ENCODE assay signal across 12 cellular contexts in the genomic region with DNA sequence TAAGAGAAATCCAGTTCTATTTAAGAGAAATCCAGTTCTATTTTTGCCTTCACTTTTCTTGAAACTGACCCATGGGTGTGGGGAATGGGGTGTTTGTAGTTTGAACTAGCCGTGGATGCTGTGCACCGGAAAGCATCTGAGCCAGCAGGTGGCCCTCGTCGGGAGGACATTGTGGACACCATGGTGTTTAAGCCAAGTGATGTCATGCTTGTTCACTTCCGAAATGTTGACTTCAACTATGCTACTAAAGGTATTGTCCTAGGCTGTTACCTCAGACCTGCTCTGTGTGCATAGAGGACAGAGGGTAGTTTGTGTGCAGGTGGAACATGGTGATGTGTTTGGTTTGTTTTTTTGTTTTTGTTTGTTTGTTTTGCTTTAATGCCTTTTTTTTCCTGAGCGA. TPM values are rescaled to one million over a fixed set of nuclear protein-coding genes. Genes with fewer than 3 reads are reported as not detected.
DNase-seq lines count a peak whose midpoint lies in the region; ATAC-seq and TF ChIP-seq lines count a peak whose summit lies in the region.
"Had no signal": no experiment of that assay in that cellular context is flagged by ENCODE, and none has a peak within 500 bp of the region (broad histone marks: within the 10 kb centered on the region; RNA-seq: fewer than 3 reads in every experiment).

No MANE protein-coding gene starts in this region.

- DNase-seq in DMS53 (lab: John Stamatoyannopoulos, UW) = peak; percentile 31
- no peak for DNase-seq in DMS53 treated with DMSO at 0.1 percent for 48 hours (lab: John Stamatoyannopoulos, UW; ENCODE audit: unreplicated experiment)
- DNase-seq in PC-3 = peak; percentile 57
- DNase-seq in SIG-M5 treated with dmso at 0.1 percent for 504 hours (lab: John Stamatoyannopoulos, UW; ENCODE audit: unreplicated experiment) = no peak
- no peak for DNase-seq in DMS 273 (lab: John Stamatoyannopoulos, UW; ENCODE audit: unreplicated experiment)
- DNase-seq: NCI-H2029 treated with DMSO at 0.1 percent for 48 hours had no signal

- H3K4me3 ChIP-seq in PC-3 (ENCODE audit: low read length) = peak overlapping the region; percentile 96; the same call in 1 of the 2 replicates
- peak overlapping the region; percentile 70 for H3K4me3 ChIP-seq in neural cell (ENCODE audit: low read length)
- H3K4me3 ChIP-seq: esophagus muscularis mucosa, thoracic aorta had no signal

- H3K27ac Mint-ChIP-seq in dendritic cell treated with granulocyte-macrophage colony-stimulating factor and Interleukin-4, amounts not matched to agents 40 ng/mL and 50 ng/mL, for 4 days = peak overlapping the region; percentile 33

- peaks cover 27% of the 10 kb centered on the region for H4K20me1 ChIP-seq in PC-3 (ENCODE audit: low read length)
- peaks cover 9% of the 10 kb centered on the region for H4K20me1 ChIP-seq in neural cell (ENCODE audit: insufficient read depth)

- TF ChIP-seq EP300 in neural cell (conservative IDR thresholded peaks at IDR 0.05; ENCODE audit: poor library complexity, severe bottlenecking) = no peak

- H3K36me3 ChIP-seq in PC-3 (ENCODE audit: low read depth, low read length) (peaks cover 49% of the 10 kb centered on the region), neural cell (ENCODE audit: insufficient read depth, low read length) (peaks cover 5% of the 10 kb centered on the region)

- H3K9me2 ChIP-seq in PC-3 (replicated peaks; ENCODE audit: low read length) (no peaks in the 10 kb centered on the region), neural cell (ENCODE audit: insufficient read depth, low read length) (no peaks in the 10 kb centered on the region)

- TF ChIP-seq RAD21 in neural cell (conservative IDR thresholded peaks at IDR 0.05) = no peak

- H3K9me3 Mint-ChIP-seq in dendritic cell treated with granulocyte-macrophage colony-stimulating factor and Interleukin-4, amounts not matched to agents 40 ng/mL and 50 ng/mL, for 4 days = no peaks in the 10 kb centered on the region

- H3K4me2 ChIP-seq in PC-3 (ENCODE audit: low read length) (peak overlapping the region; percentile 96; the same call in 1 of the 2 replicates), neural cell (ENCODE audit: low read length) (peak overlapping the region; percentile 83)

- H3F3A ChIP-seq in PC-3 (ENCODE audit: low read length, unreplicated experiment) (no peaks in the 10 kb centered on the region), neural cell (ENCODE audit: insufficient read depth, low read length, poor library complexity, severe bottlenecking) (peaks cover 5% of the 10 kb centered on the region)

- no peak overlapping the region for H3K4me3 Mint-ChIP-seq in dendritic cell treated with granulocyte-macrophage colony-stimulating factor and Interleukin-4, amounts not matched to agents 40 ng/mL and 50 ng/mL, for 4 days

- intact Hi-C loops in PC-3 (cut with micrococcal nuclease) = no loop called here
- intact Hi-C loops in dendritic cell treated with granulocyte-macrophage colony-stimulating factor and Interleukin-4, amounts not matched to agents 40 ng/mL and 50 ng/mL, for 4 days (cut with micrococcal nuclease) = no loop called here

- H3K27me3 Mint-ChIP-seq in dendritic cell treated with granulocyte-macrophage colony-stimulating factor and Interleukin-4, amounts not matched to agents 40 ng/mL and 50 ng/mL, for 4 days = no peaks in the 10 kb centered on the region

- peaks cover 22% of the 10 kb centered on the region for H3K4me1 ChIP-seq in PC-3 (ENCODE audit: insufficient read depth, low read length)

- POLR2A ChIA-PET in PC-3 (lab: Charles Lee; ENCODE audit: unreplicated experiment) = no interaction called here

- H3K27me3 ChIP-seq in PC-3 (ENCODE audit: low read length) = no peaks in the 10 kb centered on the region
- H3K27me3 ChIP-seq in neural cell (ENCODE audit: insufficient read depth, low read depth, low read length) = no peaks in the 10 kb centered on the region
- H3K27me3 ChIP-seq: esophagus muscularis mucosa had no signal

- peaks cover 74% of the 10 kb centered on the region for H3K36me3 Mint-ChIP-seq in dendritic cell treated with granulocyte-macrophage colony-stimulating factor and Interleukin-4, amounts not matched to agents 40 ng/mL and 50 ng/mL, for 4 days (ENCODE audit: low read depth)

- H3K4me1 Mint-ChIP-seq in dendritic cell treated with granulocyte-macrophage colony-stimulating factor and Interleukin-4, amounts not matched to agents 40 ng/mL and 50 ng/mL, for 4 days (ENCODE audit: low read depth) = peaks cover 28% of the 10 kb centered on the region

- peak; percentile 48 for TF ChIP-seq CTCF in PC-3 (conservative IDR thresholded peaks at IDR 0.05; ENCODE audit: low read depth, low read length)
- no peak for TF ChIP-seq CTCF in neural cell (IDR thresholded peaks at IDR 0.05; ENCODE audit: poor library complexity, severe bottlenecking)

- H3K9me3 ChIP-seq in PC-3 (ENCODE audit: low read length) = no peaks in the 10 kb centered on the region
- no peaks in the 10 kb centered on the region for H3K9me3 ChIP-seq in neural cell (ENCODE audit: low read length)
- H3K9me3 ChIP-seq: thoracic aorta had no signal

- H3K79me2 ChIP-seq in PC-3 (ENCODE audit: low read length) (peaks cover 58% of the 10 kb centered on the region), neural cell (replicated peaks; ENCODE audit: insufficient read depth, low read length) (peaks cover 50% of the 10 kb centered on the region)

- H2AFZ ChIP-seq in PC-3 (ENCODE audit: low read length) (no peak overlapping the region), neural cell (ENCODE audit: low read depth, low read length) (no peak overlapping the region)

- CTCF ChIA-PET in PC-3 (lab: Charles Lee) = no interaction called here

- no peak overlapping the region for H3K27ac ChIP-seq in PC-3 (ENCODE audit: low read length)
- H3K27ac ChIP-seq in neural cell (ENCODE audit: low read length) = no peak overlapping the region
- H3K27ac ChIP-seq: 22Rv1, esophagus muscularis mucosa had no signal

- no TSS peak for BruUV-seq in PC-3 (replicated peaks; lab: Mats Ljungman, UMichigan)

- no peak overlapping the region for H3K9ac ChIP-seq in PC-3 (ENCODE audit: low read length)
- H3K9ac ChIP-seq in neural cell (ENCODE audit: low read length) = peak overlapping the region; percentile 23

- ATAC-seq in PC-3 (0 out of 2 replicates have a peak, but pooled peaks have one; percentile 3), HG02885 (IDR thresholded peaks at IDR 0.05; ENCODE audit: poor library complexity, unreplicated experiment) (no peak)

TF ChIP-seq in neural cell, 6 proteins besides CTCF, POLR2A, EP300 and RAD21:
- TF ChIP-seq EZH2 (IDR thresholded peaks at IDR 0.05; ENCODE audit: borderline replicate concordance, insufficient read depth, low read length, poor library complexity, severe bottlenecking) (no peak), POLR2AphosphoS5 (IDR thresholded peaks at IDR 0.05) (no peak), MXI1 (conservative IDR thresholded peaks at IDR 0.05; ENCODE audit: poor library complexity, severe bottlenecking) (no peak), TAF1 (IDR thresholded peaks at IDR 0.05; ENCODE audit: low read depth) (no peak), SMC3 (conservative IDR thresholded peaks at IDR 0.05; ENCODE audit: poor library complexity) (no peak), REST (IDR thresholded peaks at IDR 0.05; ENCODE audit: borderline replicate concordance) (no peak)
TF ChIP-seq in neural cell: peak in this region for 0.

RNA-seq across cellular contexts. Expression of gene ATXN2L, which starts 3.3 kb away (rescaled TPM):
- 65.8 and 104 TPM in 2 replicates for total RNA-seq in PC-3 (2014; rRNA removed)
- polyA plus RNA-seq in neural cell = 24.0 and 38.3 TPM in 2 replicates
- 55.3 and 65.4 TPM in 2 replicates for polyA minus RNA-seq in neural cell

RNA-seq across cellular contexts. Expression of gene TUFM, which starts 20.0 kb away (rescaled TPM):
- 185 and 198 TPM in 2 replicates for total RNA-seq in PC-3 (2014; rRNA removed)
- polyA plus RNA-seq in neural cell = 144 and 157 TPM in 2 replicates
- polyA minus RNA-seq in neural cell = 50.4 and 52.8 TPM in 2 replicates

RNA-seq across cellular contexts. Expression of gene SH2B1, which starts 37.5 kb away (rescaled TPM):
- 22.2 and 24.4 TPM in 2 replicates for total RNA-seq in PC-3 (2014; rRNA removed)
- 42.2 and 48.2 TPM in 2 replicates for polyA plus RNA-seq in neural cell
- polyA minus RNA-seq in neural cell = 16.4 and 20.7 TPM in 2 replicates

RNA-seq across cellular contexts. Expression of gene ATP2A1, which starts 52.1 kb away (rescaled TPM):
- total RNA-seq in PC-3 (2014; rRNA removed) = 0.23 and 0.87 TPM in 2 replicates
- polyA plus RNA-seq in neural cell = 0.06 and 0.54 TPM in 2 replicates
- polyA minus RNA-seq in neural cell = 0.23 and 1.2 TPM in 2 replicates

Comparison
In these comparisons a context has a peak if more than half of its experiments do, and no peak if none do; other contexts are left out.
1. DNase-seq: peak in DMS53 (single experiment) and PC-3 (single experiment); none in DMS53 treated with DMSO at 0.1 percent for 48 hours (single experiment), SIG-M5 treated with dmso at 0.1 percent for 504 hours (single experiment) and DMS 273 (single experiment).